23 cellular contexts compared by ENCODE assay signal in genomic region chr3:194718069-194718468, GRCh38.
"Had no signal": no experiment of that assay in that cellular context is flagged by ENCODE, and none has a peak within 500 bp of the region (broad histone marks: within the 10 kb centered on the region; RNA-seq: fewer than 3 reads in every experiment).

No MANE protein-coding gene starts in this region.

- H3K27ac ChIP-seq: colonic mucosa, esophagus muscularis mucosa, pancreas, right lobe of liver, suprapubic skin, transverse colon, upper lobe of right lung, uterus had no signal

- H3K36me3 ChIP-seq: colonic mucosa, esophagus muscularis mucosa, pancreas, right lobe of liver, suprapubic skin, transverse colon, upper lobe of right lung, uterus had no signal

- H3K36me3 Mint-ChIP-seq: naive thymus-derived CD8-positive, alpha-beta T cell had no signal

- H3K9me3 Mint-ChIP-seq: dendritic cell treated with granulocyte-macrophage colony-stimulating factor and Interleukin-4, amounts not matched to agents 40 ng/mL and 50 ng/mL, for 4 days; naive thymus-derived CD8-positive, alpha-beta T cell; nephron progenitor cell; stimulated activated naive CD8-positive, alpha-beta T cell treated with anti-CD3 and anti-CD28 coated beads, Interleukin-15, amount 100 ng/mL, for 72 hours had no signal

- ATAC-seq: left lobe of liver; naive thymus-derived CD8-positive, alpha-beta T cell; pancreas; right lobe of liver; stimulated activated naive CD8-positive, alpha-beta T cell treated with anti-CD3 and anti-CD28 coated beads, Interleukin-15, amount 100 ng/mL, for 72 hours; upper lobe of right lung had no signal

- DNase-seq: colonic mucosa; effector CD8-positive, alpha-beta T cell; foreskin melanocyte; hypothalamus; kidney; naive thymus-derived CD8-positive, alpha-beta T cell; nephron progenitor cell; occipital lobe; pancreas; right lobe of liver; small intestine; stimulated activated CD4-positive, alpha-beta T cell treated with anti-CD3 and anti-CD28 coated beads, Interleukin-15, amount 100 ng/mL, for 24 hours; stimulated activated CD4-positive, alpha-beta T cell treated with anti-CD3 and anti-CD28 coated beads, Interleukin-2, amount 100 ng/mL, for 48 hours; stimulated activated naive CD4-positive, alpha-beta T cell; stimulated activated naive CD8-positive, alpha-beta T cell treated with anti-CD3 and anti-CD28 coated beads, Interleukin-15, amount 100 ng/mL, for 72 hours; transverse colon; upper lobe of right lung; uterus had no signal

- H3K4me3 Mint-ChIP-seq: dendritic cell treated with granulocyte-macrophage colony-stimulating factor and Interleukin-4, amounts not matched to agents 40 ng/mL and 50 ng/mL, for 4 days; naive thymus-derived CD8-positive, alpha-beta T cell; nephron progenitor cell; stimulated activated naive CD8-positive, alpha-beta T cell treated with anti-CD3 and anti-CD28 coated beads, Interleukin-15, amount 100 ng/mL, for 72 hours had no signal

- H3K4me1 ChIP-seq: colonic mucosa, esophagus muscularis mucosa, pancreas, right lobe of liver, upper lobe of right lung, uterus had no signal

- H3K4me3 ChIP-seq: colonic mucosa, esophagus muscularis mucosa, lung, pancreas, right lobe of liver, suprapubic skin, transverse colon, upper lobe of right lung, uterus had no signal

- H3K27ac Mint-ChIP-seq: dendritic cell treated with granulocyte-macrophage colony-stimulating factor and Interleukin-4, amounts not matched to agents 40 ng/mL and 50 ng/mL, for 4 days; naive thymus-derived CD8-positive, alpha-beta T cell; nephron progenitor cell had no signal

- H3K4me1 Mint-ChIP-seq: stimulated activated naive CD8-positive, alpha-beta T cell treated with anti-CD3 and anti-CD28 coated beads, Interleukin-15, amount 100 ng/mL, for 72 hours had no signal

- H3K27me3 ChIP-seq: colonic mucosa, esophagus muscularis mucosa, pancreas, right lobe of liver, suprapubic skin, transverse colon, upper lobe of right lung, uterus had no signal

- H3K9me3 ChIP-seq: colonic mucosa, esophagus muscularis mucosa, pancreas, right lobe of liver, suprapubic skin, transverse colon, upper lobe of right lung, uterus had no signal

- H3K27me3 Mint-ChIP-seq: stimulated activated naive CD8-positive, alpha-beta T cell treated with anti-CD3 and anti-CD28 coated beads, Interleukin-15, amount 100 ng/mL, for 72 hours had no signal
